19 cellular contexts compared by ENCODE assay signal in genomic region chr5:130875673-130876072, GRCh38.
"Had no signal": no experiment of that assay in that cellular context is flagged by ENCODE, and none has a peak within 500 bp of the region (broad histone marks: within the 10 kb centered on the region; RNA-seq: fewer than 3 reads in every experiment).

No MANE protein-coding gene starts in this region.

- H3K9me3 ChIP-seq: gastrocnemius medialis, lower lobe of right lung, mucosa of descending colon had no signal

- DNase-seq: dermis blood vessel endothelial cell; dorsolateral prefrontal cortex; effector CD4-positive, alpha-beta T cell; effector memory CD4-positive, alpha-beta T cell; foreskin melanocyte; gastrocnemius medialis; glutamatergic neuron; heart right ventricle; hippocampal formation; left cardiac atrium; left lung; left ventricle myocardium superior; lower lobe of right lung; mesenchymal stem cell; mucosa of descending colon; naive B cell had no signal

- H3K36me3 Mint-ChIP-seq: mesothelial cell of epicardium had no signal

- H3K27ac Mint-ChIP-seq: mesothelial cell of epicardium, naive B cell had no signal

- H3K27me3 ChIP-seq: dorsolateral prefrontal cortex, esophagus muscularis mucosa, gastrocnemius medialis, heart right ventricle, left lung had no signal

- H3K36me3 ChIP-seq: esophagus muscularis mucosa, gastrocnemius medialis, heart right ventricle, left lung, lower lobe of right lung had no signal

- H3K4me3 Mint-ChIP-seq: mesothelial cell of epicardium, naive B cell had no signal

- H3K4me1 Mint-ChIP-seq: mesothelial cell of epicardium, naive B cell had no signal

- ATAC-seq: gastrocnemius medialis, heart right ventricle, left cardiac atrium, left lung, left ventricle myocardium superior, lower lobe of right lung, mucosa of descending colon had no signal

- H3K27ac ChIP-seq: coronary artery, dorsolateral prefrontal cortex, esophagus muscularis mucosa, gastrocnemius medialis, heart right ventricle, left lung, lower lobe of right lung had no signal

- H3K4me1 ChIP-seq: esophagus muscularis mucosa, gastrocnemius medialis, left lung, lower lobe of right lung had no signal

- H3K4me3 ChIP-seq: coronary artery, dorsolateral prefrontal cortex, esophagus muscularis mucosa, gastrocnemius medialis, heart right ventricle, left lung, lower lobe of right lung, mucosa of descending colon had no signal
